Comparison of ENCODE assay signal across 8 cellular contexts in the genomic region with DNA sequence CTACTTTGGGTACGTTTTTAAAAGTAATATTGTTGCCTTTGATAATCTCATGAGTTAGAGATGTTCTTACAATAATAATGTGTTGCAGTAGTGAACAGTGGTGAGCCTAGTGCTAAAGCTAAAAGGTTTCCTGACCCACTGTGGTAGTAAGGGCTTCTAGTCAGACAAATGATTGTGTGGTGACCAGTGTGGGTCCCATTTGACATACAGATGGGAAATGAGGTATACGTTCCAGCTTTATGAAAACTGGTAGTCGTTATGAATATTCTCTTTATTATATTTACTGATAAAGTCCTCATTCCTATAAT. TPM values are rescaled to one million over a fixed set of nuclear protein-coding genes. Genes with fewer than 3 reads are reported as not detected.
DNase-seq lines count a peak whose midpoint lies in the region; ATAC-seq and TF ChIP-seq lines count a peak whose summit lies in the region.

No MANE protein-coding gene starts in this region.

- WGBS in heart right ventricle, 2 donors, result 40 to 44% methylated on average over 3 of the region's 3 CpGs
- 58 to 62% methylated on average over 3 of the region's 3 CpGs for WGBS in thyroid gland, 2 donors

- TF ChIP-seq POLR2A in thyroid gland (IDR thresholded peaks at IDR 0.05), result no peak

- H3K4me1 ChIP-seq in heart right ventricle (peaks cover 0 to 38% (median 28%) of the 10 kb centered on the region in 9 donors), thyroid gland (peaks cover 0 to 14% of the 10 kb centered on the region in 2 donors)

- H3K27me3 ChIP-seq in heart right ventricle, result no peaks in the 10 kb centered on the region
- no peaks in the 10 kb centered on the region for H3K27me3 ChIP-seq in thyroid gland

- DNase-seq in heart right ventricle (no peak), Right ventricle myocardium superior (no peak), kidney tubule cell (ENCODE audit: low spot score) (peak; percentile 15), thyroid gland (no peak), NOMO-1 treated with DMSO at 0.1 percent for 48 hours (lab: John Stamatoyannopoulos, UW; ENCODE audit: unreplicated experiment) (no peak), AG08395 (ENCODE audit: low spot score) (no peak)
- DNase-seq in activated T-cell treated with anti-CD3 and anti-CD28 coated beads, Interleukin-2, amount 50 U/mL, for 48 hours, result peak; percentile 28 to 34

- H3K27ac ChIP-seq in heart right ventricle, result peak overlapping the region in 9 of 10 donors; percentile 99 to 100 (median 100)
- H3K27ac ChIP-seq in thyroid gland, result peak overlapping the region in 2 of 3 donors; percentile 99 to 100

- H3K4me3 ChIP-seq in heart right ventricle (peak overlapping the region in 8 of 10 donors; percentile 68 to 90 (median 80)), thyroid gland (replicated peaks in 1 of 3) (peak overlapping the region in 1 of 3 donors; percentile 95)

- H3K36me3 ChIP-seq in heart right ventricle (peaks cover 0 to 12% (median 0%) of the 10 kb centered on the region in 9 donors), thyroid gland (no peaks in the 10 kb centered on the region)

- ATAC-seq in heart right ventricle (no peak), Right ventricle myocardium superior (ENCODE audit: poor library complexity) (no peak), GM19035 (IDR thresholded peaks at IDR 0.05; ENCODE audit: unreplicated experiment) (no peak)

- TF ChIP-seq CTCF in heart right ventricle (IDR thresholded peaks at IDR 0.05), result no peak
- no peak for TF ChIP-seq CTCF in thyroid gland (IDR thresholded peaks at IDR 0.05)

- H3K9me3 ChIP-seq in heart right ventricle (no peaks in the 10 kb centered on the region), thyroid gland (no peaks in the 10 kb centered on the region)

- intact Hi-C loops in heart right ventricle (cut with DNase I) (loop anchor here in 5 of 10 donors (5.0 to 10.0 kb wide), 5 partner anchors 53 to 685 kb away; partner anchors contain the start of gene PUM3 (in 3 of the 5)), Right ventricle myocardium superior (cut with DNase I) (no loop called here), thyroid gland (cut with DNase I) (no loop called here)

RNA-seq across cellular contexts. Expression of gene RFX3, which starts 1.8 kb away (rescaled TPM):
- total RNA-seq in heart right ventricle (1 to 10 TPM; 3.0 to 5.9 (median 3.9) TPM), Right ventricle myocardium superior (3.7 TPM), thyroid gland (10 to 100 TPM in 3 of 4 donors, 1 to 10 TPM in 1; 8.8 to 16.7 (median 12.3) TPM)
- polyA plus RNA-seq in heart right ventricle, result 1 to 10 TPM in 1 of 2 donors, under 1 TPM in 1; 0.43 to 1.8 TPM

Comparison
In these comparisons a context has a peak if more than half of its experiments do, and no peak if none do; other contexts are left out.
1. DNase-seq: peak in activated T-cell treated with anti-CD3 and anti-CD28 coated beads, Interleukin-2, amount 50 U/mL, for 48 hours (2 of 2) and kidney tubule cell (single experiment); none in heart right ventricle (0 of 2), Right ventricle myocardium superior (single experiment), thyroid gland (0 of 2), NOMO-1 treated with DMSO at 0.1 percent for 48 hours (single experiment) and AG08395 (single experiment).